Comparison of ENCODE assay signal across 18 cellular contexts in the genomic region with DNA sequence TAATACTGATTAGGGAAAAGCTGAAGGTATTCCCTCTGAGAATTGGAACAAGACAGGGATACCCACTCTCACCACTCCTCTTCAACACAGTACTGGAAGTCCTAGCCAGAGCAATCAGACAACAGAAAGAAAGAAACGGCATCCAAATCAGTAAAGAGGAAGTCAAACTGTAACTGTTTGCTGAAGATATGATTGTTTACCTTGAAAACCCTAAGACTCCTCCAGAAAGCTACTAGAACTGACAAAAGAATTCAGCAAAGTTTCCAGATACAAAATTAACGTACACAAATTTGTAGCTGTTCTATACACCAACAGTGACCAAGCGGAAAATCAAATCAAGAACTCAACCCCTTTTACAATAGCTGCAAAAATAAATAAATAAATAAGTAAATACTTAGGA.
"Had no signal": no experiment of that assay in that cellular context is flagged by ENCODE, and none has a peak within 500 bp of the region (broad histone marks: within the 10 kb centered on the region; RNA-seq: fewer than 3 reads in every experiment).

No MANE protein-coding gene starts in this region.

- H3K27ac Mint-ChIP-seq: naive thymus-derived CD4-positive, alpha-beta T cell; nephron progenitor cell; stimulated activated effector memory CD8-positive, alpha-beta T cell treated with anti-CD3 and anti-CD28 coated beads, Interleukin-12 subunit alpha, Interleukin-12 subunit beta, amount 100 ng/mL, for 72 hours; stimulated activated naive CD8-positive, alpha-beta T cell treated with anti-CD3 and anti-CD28 coated beads, Interleukin-15, amount 100 ng/mL, for 72 hours had no signal

- H3K4me1 ChIP-seq: foreskin keratinocyte, parathyroid adenoma, psoas muscle, right lobe of liver, transverse colon had no signal

- H3K4me3 ChIP-seq: psoas muscle, right lobe of liver, thoracic aorta, transverse colon had no signal

- H2AFZ ChIP-seq: parathyroid adenoma had no signal

- H3K9me3 ChIP-seq: psoas muscle, right lobe of liver, thoracic aorta, transverse colon had no signal

- FAIRE-seq: islet of Langerhans had no signal

- H3K36me3 Mint-ChIP-seq: stimulated activated effector memory CD8-positive, alpha-beta T cell treated with anti-CD3 and anti-CD28 coated beads, Interleukin-12 subunit alpha, Interleukin-12 subunit beta, amount 100 ng/mL, for 72 hours had no signal

- H3K27ac ChIP-seq: foreskin keratinocyte, parathyroid adenoma, psoas muscle, right lobe of liver, thoracic aorta, transverse colon had no signal

- DNase-seq: effector memory CD8-positive, alpha-beta T cell; erythroblast; foreskin keratinocyte; hypothalamus; kidney glomerular epithelial cell; naive thymus-derived CD4-positive, alpha-beta T cell; nephron progenitor cell; psoas muscle; retina; right lobe of liver; stimulated activated CD4-positive, alpha-beta T cell treated with anti-CD3 and anti-CD28 coated beads, Interleukin-4, amount 100 ng/mL, for 1 hour; stimulated activated CD8-positive, alpha-beta memory T cell treated with anti-CD3 and anti-CD28 coated beads, Interleukin-4, amount 100 ng/mL, for 48 hours; stimulated activated naive CD8-positive, alpha-beta T cell treated with anti-CD3 and anti-CD28 coated beads, Interleukin-15, amount 100 ng/mL, for 72 hours; transverse colon had no signal

- H3K4me3 Mint-ChIP-seq: nephron progenitor cell; stimulated activated effector memory CD8-positive, alpha-beta T cell treated with anti-CD3 and anti-CD28 coated beads, Interleukin-12 subunit alpha, Interleukin-12 subunit beta, amount 100 ng/mL, for 72 hours; stimulated activated naive CD8-positive, alpha-beta T cell treated with anti-CD3 and anti-CD28 coated beads, Interleukin-15, amount 100 ng/mL, for 72 hours had no signal

- H3K36me3 ChIP-seq: right lobe of liver, thoracic aorta, transverse colon had no signal

- H3K79me2 ChIP-seq: parathyroid adenoma had no signal

- ATAC-seq: effector memory CD8-positive, alpha-beta T cell; foreskin keratinocyte; naive thymus-derived CD4-positive, alpha-beta T cell; psoas muscle; right lobe of liver; stimulated activated effector memory CD8-positive, alpha-beta T cell treated with anti-CD3 and anti-CD28 coated beads, Interleukin-12 subunit alpha, Interleukin-12 subunit beta, amount 100 ng/mL, for 72 hours; stimulated activated naive CD8-positive, alpha-beta T cell treated with anti-CD3 and anti-CD28 coated beads, Interleukin-15, amount 100 ng/mL, for 72 hours had no signal

- H3K27me3 ChIP-seq: foreskin keratinocyte, right lobe of liver, transverse colon had no signal

- H3K9ac ChIP-seq: parathyroid adenoma had no signal

- H3K4me1 Mint-ChIP-seq: nephron progenitor cell; stimulated activated naive CD8-positive, alpha-beta T cell treated with anti-CD3 and anti-CD28 coated beads, Interleukin-15, amount 100 ng/mL, for 72 hours had no signal
